In the genomic region with DNA sequence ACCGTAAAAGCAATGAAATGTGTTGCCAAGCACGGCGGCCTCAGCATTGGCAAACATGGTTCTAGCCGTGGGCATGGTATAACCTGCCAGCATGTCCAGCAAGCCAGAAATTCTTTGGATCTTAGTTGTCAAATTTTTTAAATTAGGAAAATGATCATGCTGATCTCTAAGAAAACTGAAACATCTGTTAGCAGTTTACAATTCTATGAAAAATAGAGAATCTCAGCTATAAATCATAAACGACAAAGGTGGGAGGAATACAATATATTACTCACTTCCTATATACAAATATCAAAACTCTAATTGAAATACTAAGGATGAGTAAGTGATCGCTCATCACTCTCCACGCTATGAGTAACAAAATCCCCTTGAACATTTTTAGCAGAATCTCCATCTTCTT, we compare ENCODE assay signal across 1 cellular context.
TF ChIP-seq lines count a peak whose summit lies in the region.

No MANE protein-coding gene starts in this region.

TF ChIP-seq in endothelial cell of umbilical vein, 7 proteins besides CTCF, POLR2A, EP300 and RAD21:
- TF ChIP-seq GATA2 (IDR thresholded peaks at IDR 0.05; ENCODE audit: insufficient read depth, insufficient read length, low read depth, low read length) (no peak), JUN (IDR thresholded peaks at IDR 0.05; ENCODE audit: borderline replicate concordance, insufficient read depth, insufficient read length, low read depth) (peak; percentile 59), FOS (IDR thresholded peaks at IDR 0.05; ENCODE audit: borderline replicate concordance, insufficient read depth, low read length) (peak; percentile 92)
